ENCODE assay signal across 11 cellular contexts in genomic region chr3:48151807-48152427, GRCh38. TPM values are rescaled to one million over a fixed set of nuclear protein-coding genes. Genes with fewer than 3 reads are reported as not detected.
A peak's percentile ranks its signal among the peaks of the same experiment; 100 is the strongest.
DNase-seq lines count a peak whose midpoint lies in the region; ATAC-seq and TF ChIP-seq lines count a peak whose summit lies in the region.
"Had no signal": no experiment of that assay in that cellular context is flagged by ENCODE, and none has a peak within 500 bp of the region (broad histone marks: within the 10 kb centered on the region; RNA-seq: fewer than 3 reads in every experiment).

No MANE protein-coding gene starts in this region.

- 47 to 57% (median 49%) methylated on average over 8 of the region's 8 CpGs for WGBS in psoas muscle, 3 donors

- H3K27me3 Mint-ChIP-seq in GM23338 (ENCODE audit: insufficient read depth, low read depth, poor library complexity) = peaks cover 1% of the 10 kb centered on the region
- no peaks in the 10 kb centered on the region for H3K27me3 Mint-ChIP-seq in WTC11 (ENCODE audit: low read depth)
- peaks cover 0 to 2% (median 0%) of the 10 kb centered on the region in 5 donors for H3K27me3 Mint-ChIP-seq in naive thymus-derived CD8-positive, alpha-beta T cell
- H3K27me3 Mint-ChIP-seq: activated CD4-positive, alpha-beta memory T cell treated with anti-CD3 and anti-CD28 coated beads for 36 hours; CD4-positive, CD25-positive, alpha-beta regulatory T cell had no signal

- no peaks in the 10 kb centered on the region for H3K79me2 ChIP-seq in GM23338 (replicated peaks; ENCODE audit: insufficient read depth)

- H3K9me3 Mint-ChIP-seq in GM23338 = no peaks in the 10 kb centered on the region
- no peaks in the 10 kb centered on the region for H3K9me3 Mint-ChIP-seq in WTC11
- H3K9me3 Mint-ChIP-seq in naive thymus-derived CD8-positive, alpha-beta T cell = no peaks in the 10 kb centered on the region
- H3K9me3 Mint-ChIP-seq: activated CD4-positive, alpha-beta memory T cell treated with anti-CD3 and anti-CD28 coated beads for 36 hours had no signal

- no peak overlapping the region for H3K27ac Mint-ChIP-seq in GM23338
- no peak overlapping the region; the same call in 1 of the 2 replicates for H3K27ac Mint-ChIP-seq in WTC11
- H3K27ac Mint-ChIP-seq in naive thymus-derived CD8-positive, alpha-beta T cell = peak overlapping the region in 3 of 10 donors; percentile 4 to 53 (median 30)
- H3K27ac Mint-ChIP-seq: activated CD4-positive, alpha-beta memory T cell treated with anti-CD3 and anti-CD28 coated beads for 36 hours; CD4-positive, CD25-positive, alpha-beta regulatory T cell had no signal

- POLR2A ChIA-PET in WTC11 (lab: Charles Lee) = interaction anchor here (1.1 to 1.6 kb wide), 3 partner anchors 63 to 314 kb away, joined by 4 to 10 read pairs (median 4); no protein-coding TSS in a partner anchor
- POLR2A ChIA-PET in naive thymus-derived CD8-positive, alpha-beta T cell (lab: Charles Lee) = no interaction called here

- no peaks in the 10 kb centered on the region for H3K9me2 ChIP-seq in GM23338 (ENCODE audit: insufficient read depth)

- peaks cover 3% of the 10 kb centered on the region for H4K20me1 ChIP-seq in GM23338 (replicated peaks; ENCODE audit: insufficient read depth)

- peaks cover 8% of the 10 kb centered on the region; the same call in 1 of the 2 replicates for H3F3A ChIP-seq in GM23338 (replicated peaks; ENCODE audit: low read depth)

- H3K4me3 ChIP-seq in GM23338 (no peak overlapping the region), psoas muscle (no peak overlapping the region)

- H3K36me3 ChIP-seq in GM23338 (ENCODE audit: insufficient read depth) (peaks cover 2% of the 10 kb centered on the region; the same call in 1 of the 2 replicates), psoas muscle (ENCODE audit: insufficient read depth in 1 of 2, low read depth in 1 of 2) (no peaks in the 10 kb centered on the region)

- TF ChIP-seq CTCF in GM23338 (conservative IDR thresholded peaks at IDR 0.05; ENCODE audit: low read depth in 2 of 2) (no peak), WTC11 (IDR thresholded peaks at IDR 0.05) (no peak), psoas muscle (IDR thresholded peaks at IDR 0.05) (no peak)

- no peak for DNase-seq in GM23338 (ENCODE audit: low spot score)
- DNase-seq in WTC11 (ENCODE audit: low spot score) = no peak
- no peak for DNase-seq in left ventricle myocardium superior
- DNase-seq in psoas muscle = no peak
- DNase-seq in dermis blood vessel endothelial cell = no peak
- DNase-seq in NCI-H446 (lab: John Stamatoyannopoulos, UW) = no peak
- DNase-seq in naive thymus-derived CD8-positive, alpha-beta T cell = no peak
- DNase-seq in NCI-H1694 treated with DMSO at 0.1 percent for 48 hours (lab: John Stamatoyannopoulos, UW) = no peak
- DNase-seq: NCI-H748 treated with DMSO at 0.1 percent for 48 hours had no signal

- peaks cover 7% of the 10 kb centered on the region for H3K4me1 Mint-ChIP-seq in GM23338
- H3K4me1 Mint-ChIP-seq in WTC11 = peaks cover 7% of the 10 kb centered on the region
- peaks cover 0 to 1% (median 0%) of the 10 kb centered on the region in 4 donors for H3K4me1 Mint-ChIP-seq in naive thymus-derived CD8-positive, alpha-beta T cell
- H3K4me1 Mint-ChIP-seq: CD4-positive, CD25-positive, alpha-beta regulatory T cell had no signal

- H3K4me2 ChIP-seq in GM23338 = no peak overlapping the region

- H3K4me3 Mint-ChIP-seq in GM23338 (no peak overlapping the region), WTC11 (no peak overlapping the region)
- H3K4me3 Mint-ChIP-seq in naive thymus-derived CD8-positive, alpha-beta T cell = no peak overlapping the region
- H3K4me3 Mint-ChIP-seq: activated CD4-positive, alpha-beta memory T cell treated with anti-CD3 and anti-CD28 coated beads for 36 hours; CD4-positive, CD25-positive, alpha-beta regulatory T cell had no signal

- no peaks in the 10 kb centered on the region for H3K9me3 ChIP-seq in psoas muscle

- peaks cover 6% of the 10 kb centered on the region; the same call in 2 of the 3 replicates for H3K36me3 Mint-ChIP-seq in GM23338 (ENCODE audit: low read depth)
- peaks cover 2% of the 10 kb centered on the region; the same call in 1 of the 2 replicates for H3K36me3 Mint-ChIP-seq in WTC11
- H3K36me3 Mint-ChIP-seq in naive thymus-derived CD8-positive, alpha-beta T cell = no peaks in the 10 kb centered on the region
- H3K36me3 Mint-ChIP-seq: activated CD4-positive, alpha-beta memory T cell treated with anti-CD3 and anti-CD28 coated beads for 36 hours; CD4-positive, CD25-positive, alpha-beta regulatory T cell had no signal

- intact Hi-C loops in left ventricle myocardium superior (cut with micrococcal nuclease) (loop anchor here (5.0 kb wide), 1 partner anchor 325 kb away; no protein-coding TSS in a partner anchor), psoas muscle (cut with DNase I) (loop anchor here (5.0 to 10.0 kb wide), 5 partner anchors 60 to 325 kb away; no protein-coding TSS in a partner anchor)

- H3K27me3 ChIP-seq in GM23338 (ENCODE audit: insufficient read depth) (no peaks in the 10 kb centered on the region), psoas muscle (ENCODE audit: insufficient read depth in 3 of 3, low read length in 2 of 3) (no peaks in the 10 kb centered on the region)

- H3K4me1 ChIP-seq in GM23338 (ENCODE audit: insufficient read depth) (no peaks in the 10 kb centered on the region; the same call in 1 of the 2 replicates), psoas muscle (peaks cover 8% of the 10 kb centered on the region)

- CTCF ChIA-PET in WTC11 (lab: Charles Lee) = interaction anchor here (0.5 to 5.4 kb wide), 62 partner anchors 10 to 672 kb away, joined by 3 to 145 read pairs (median 6); partner anchors contain the start of genes CDC25A and ZNF589

- ATAC-seq in GM23338 (peak; percentile 25), WTC11 (peak; percentile 13), left ventricle myocardium superior (peak; percentile 67), psoas muscle (peak; percentile 39 to 66 (median 50))
- ATAC-seq in naive thymus-derived CD8-positive, alpha-beta T cell = no peak

- H2AFZ ChIP-seq in GM23338 = no peak overlapping the region

- H3K27ac ChIP-seq in GM23338 (ENCODE audit: low read depth) (no peak overlapping the region), psoas muscle (no peak overlapping the region)

TF ChIP-seq in GM23338, 12 proteins besides CTCF, POLR2A, EP300 and RAD21 (continues in another document):
- TF ChIP-seq REST (IDR thresholded peaks at IDR 0.05; ENCODE audit: unreplicated experiment) = no peak

TF ChIP-seq in WTC11, 78 proteins besides CTCF, POLR2A, EP300 and RAD21 (continues in another document):
- TF ChIP-seq TEAD4 (CRISPR knock-in tag; IDR thresholded peaks at IDR 0.05) = no peak
- TF ChIP-seq ZBTB43 (CRISPR knock-in tag; IDR thresholded peaks at IDR 0.05) = no peak
- no peak for TF ChIP-seq ZBTB21 (CRISPR knock-in tag; IDR thresholded peaks at IDR 0.05; ENCODE audit: borderline replicate concordance)
- TF ChIP-seq PREB (CRISPR knock-in tag; IDR thresholded peaks at IDR 0.05; ENCODE audit: borderline replicate concordance) = no peak
- no peak for TF ChIP-seq AR (CRISPR knock-in tag; IDR thresholded peaks at IDR 0.05)
- no peak for TF ChIP-seq SMAD3 (CRISPR knock-in tag; IDR thresholded peaks at IDR 0.05; ENCODE audit: borderline replicate concordance)

RNA-seq across cellular contexts. Expression of gene CDC25A, which starts 36.3 kb away (rescaled TPM):
- total RNA-seq in GM23338 (2014; rRNA removed; shearing (Covaris generic)) = 126 and 131 TPM in 2 replicates
- polyA plus RNA-seq in GM23338 (2016; fragmentation: Nextera tagmentation; extraction: Ambion mirVana) (15.2 and 17.7 TPM in 2 replicates), psoas muscle (1 to 10 TPM in 1 of 3 donors, under 1 TPM in 2; 0.20 to 2.9 (median 0.33) TPM)
- total RNA-seq in WTC11 (2021) (52.4 to 57.6 TPM (median 54.7 TPM) in 3 replicates), left ventricle myocardium superior (0.77 TPM), psoas muscle (under 1 TPM; 0.38 to 0.93 (median 0.52) TPM), dermis blood vessel endothelial cell (15.1 and 21.6 TPM in 2 replicates)
- total RNA-seq in naive thymus-derived CD8-positive, alpha-beta T cell = not detected
- polyA plus RNA-seq in naive thymus-derived CD8-positive, alpha-beta T cell = not detected

Comparison
In these comparisons a context has a peak if more than half of its experiments do, and no peak if none do; other contexts are left out.
1. ATAC-seq: peak in GM23338 (single experiment), WTC11 (single experiment), left ventricle myocardium superior (single experiment) and psoas muscle (4 of 4); none in naive thymus-derived CD8-positive, alpha-beta T cell (0 of 2).